In the genomic region with DNA sequence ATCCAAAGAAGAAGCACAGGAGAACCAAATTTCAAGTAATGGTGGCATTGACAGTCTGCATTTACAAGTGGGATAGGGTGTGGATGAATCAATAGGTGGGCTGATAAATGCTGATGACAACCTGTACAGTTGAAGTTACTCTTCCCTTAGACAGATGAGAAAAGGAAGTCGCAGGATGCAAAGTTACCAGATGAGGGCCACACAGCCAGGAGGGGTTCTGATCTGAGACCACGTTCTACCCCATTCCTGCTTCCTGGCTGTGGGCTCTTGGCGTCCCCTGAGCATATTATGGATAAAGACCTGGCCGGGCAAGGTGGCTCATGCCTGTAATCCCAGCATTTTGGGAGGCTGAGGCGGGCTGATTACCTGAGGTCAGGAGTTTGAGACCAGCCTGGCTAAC, we compare ENCODE assay signal across 13 cellular contexts.
DNase-seq lines count a peak whose midpoint lies in the region; ATAC-seq and TF ChIP-seq lines count a peak whose summit lies in the region.
"Had no signal": no experiment of that assay in that cellular context is flagged by ENCODE, and none has a peak within 500 bp of the region (broad histone marks: within the 10 kb centered on the region; RNA-seq: fewer than 3 reads in every experiment).

No MANE protein-coding gene starts in this region.

- no peak overlapping the region for H3K27ac ChIP-seq in GM23338 (ENCODE audit: low read depth)
- no peak overlapping the region for H3K27ac ChIP-seq in endodermal cell (ENCODE audit: low read depth, low read length)
- H3K27ac ChIP-seq in ovary, result no peak overlapping the region
- H3K27ac ChIP-seq: C4-2B had no signal

- 0 out of 2 replicates have a peak, but pooled peaks cover 3% of the 10 kb centered on the region for H3K36me3 ChIP-seq in GM23338 (ENCODE audit: insufficient read depth)
- H3K36me3 ChIP-seq in Loucy (ENCODE audit: insufficient read depth, low read length), result no peaks in the 10 kb centered on the region
- H3K36me3 ChIP-seq in endodermal cell (ENCODE audit: control insufficient read depth, insufficient read depth, low read length), result no peaks in the 10 kb centered on the region
- H3K36me3 ChIP-seq in ovary, result no peaks in the 10 kb centered on the region

- H3K36me3 Mint-ChIP-seq in GM23338 (ENCODE audit: low read depth) (peaks cover 23% of the 10 kb centered on the region), endodermal cell (ENCODE audit: low read depth) (peaks cover 2% of the 10 kb centered on the region)

- no peak overlapping the region for H3K9ac ChIP-seq in Loucy (ENCODE audit: low read depth, low read length, poor library complexity, severe bottlenecking)
- no peak overlapping the region for H3K9ac ChIP-seq in endodermal cell (ENCODE audit: extremely low read depth, low read length, poor library complexity, severe bottlenecking)

- TF ChIP-seq CTCF in GM23338 (conservative IDR thresholded peaks at IDR 0.05; ENCODE audit: low read depth in 2 of 2), result peak in 1 of 2 experiments; percentile 29; a peak in 1 of 4 replicates
- TF ChIP-seq CTCF in Loucy (conservative IDR thresholded peaks at IDR 0.05; ENCODE audit: low read length), result 0 out of 2 replicates have a peak, but pooled peaks have one; percentile 16
- peak; percentile 38 for TF ChIP-seq CTCF in endodermal cell (conservative IDR thresholded peaks at IDR 0.05)
- TF ChIP-seq CTCF in ovary (IDR thresholded peaks at IDR 0.05), result no peak

- no peak overlapping the region for H2AFZ ChIP-seq in GM23338
- H2AFZ ChIP-seq in Loucy (ENCODE audit: low read length), result no peak overlapping the region

- H3K27me3 ChIP-seq in GM23338 (ENCODE audit: insufficient read depth), result no peaks in the 10 kb centered on the region
- H3K27me3 ChIP-seq in Loucy (ENCODE audit: insufficient read depth, low read length, poor library complexity, severe bottlenecking), result no peaks in the 10 kb centered on the region
- no peaks in the 10 kb centered on the region for H3K27me3 ChIP-seq in endodermal cell (ENCODE audit: control insufficient read depth, insufficient read depth, low read length, poor library complexity, severe bottlenecking)
- H3K27me3 ChIP-seq in ovary, result no peaks in the 10 kb centered on the region

- H3F3A ChIP-seq in GM23338 (replicated peaks; ENCODE audit: low read depth) (no peaks in the 10 kb centered on the region), Loucy (ENCODE audit: low read depth) (no peaks in the 10 kb centered on the region)

- no peak for TF ChIP-seq POLR2A in ovary (IDR thresholded peaks at IDR 0.05)

- intact Hi-C loops in ovary (cut with DNase I), result no loop called here

- H3K4me2 ChIP-seq in GM23338 (no peak overlapping the region), Loucy (ENCODE audit: low read depth, low read length, poor library complexity, severe bottlenecking) (no peak overlapping the region)

- DNase-seq in GM23338 (ENCODE audit: low spot score), result peak; percentile 8
- no peak for DNase-seq in endodermal cell
- no peak for DNase-seq in ovary
- DNase-seq in NCI-H1417 (lab: John Stamatoyannopoulos, UW), result no peak
- no peak for DNase-seq in middle frontal gyrus (ENCODE audit: extremely low spot score, low spot score)
- DNase-seq: AML-193; CD4-positive, alpha-beta T cell; DMS153; DMS79; GDM1; HCEC 1CT had no signal

- H3K9me3 Mint-ChIP-seq in GM23338, result peaks cover 40% of the 10 kb centered on the region
- H3K9me3 Mint-ChIP-seq in endodermal cell, result peaks cover 29% of the 10 kb centered on the region

- H3K4me3 ChIP-seq in GM23338, result no peak overlapping the region
- no peak overlapping the region for H3K4me3 ChIP-seq in Loucy (ENCODE audit: low read length, poor library complexity, severe bottlenecking)
- no peak overlapping the region for H3K4me3 ChIP-seq in endodermal cell (ENCODE audit: low read length)
- H3K4me3 ChIP-seq in ovary, result no peak overlapping the region

- TF ChIP-seq EP300 in ovary (IDR thresholded peaks at IDR 0.05), result no peak

- H3K9me2 ChIP-seq in GM23338 (ENCODE audit: insufficient read depth) (no peaks in the 10 kb centered on the region; the same call in 1 of the 2 replicates), Loucy (replicated peaks; ENCODE audit: low read depth, low read length) (no peaks in the 10 kb centered on the region)

- H3K4me1 Mint-ChIP-seq in GM23338 (no peaks in the 10 kb centered on the region), endodermal cell (no peaks in the 10 kb centered on the region)

- H3K27me3 Mint-ChIP-seq in GM23338 (ENCODE audit: insufficient read depth, low read depth, poor library complexity) (peaks cover 4% of the 10 kb centered on the region), endodermal cell (ENCODE audit: insufficient read depth) (no peaks in the 10 kb centered on the region)
- H3K27me3 Mint-ChIP-seq: CD4-positive, alpha-beta T cell had no signal

- no peak overlapping the region for H3K27ac Mint-ChIP-seq in GM23338
- H3K27ac Mint-ChIP-seq in endodermal cell, result no peak overlapping the region
- H3K27ac Mint-ChIP-seq: CD4-positive, alpha-beta T cell had no signal

- no peaks in the 10 kb centered on the region for H3K79me2 ChIP-seq in GM23338 (replicated peaks; ENCODE audit: insufficient read depth)
- H3K79me2 ChIP-seq in Loucy (ENCODE audit: insufficient read depth, low read length), result no peaks in the 10 kb centered on the region

- ATAC-seq in GM23338, result no peak; the same call in 2 of the 3 replicates

- H3K4me1 ChIP-seq in GM23338 (ENCODE audit: insufficient read depth) (no peaks in the 10 kb centered on the region), Loucy (ENCODE audit: insufficient read depth, low read length, poor library complexity, severe bottlenecking) (no peaks in the 10 kb centered on the region), endodermal cell (ENCODE audit: control insufficient read depth, insufficient read depth, low read length) (no peaks in the 10 kb centered on the region), ovary (ENCODE audit: insufficient read depth) (no peaks in the 10 kb centered on the region)

- H3K9me3 ChIP-seq in Loucy (ENCODE audit: insufficient read depth, low read depth, low read length) (no peaks in the 10 kb centered on the region; the same call in 1 of the 2 replicates), endodermal cell (ENCODE audit: control insufficient read depth, low read length) (peaks cover 22% of the 10 kb centered on the region), ovary (peaks cover 0 to 7% of the 10 kb centered on the region in 2 donors)

- 92 to 100% methylated on average over 1 to 5 of the region's 5 CpGs for WGBS in endodermal cell (ENCODE audit: insufficient coverage in 1 of 2, insufficient read length in 1 of 2), 2 experiments
- 78 to 86% (median 80%) methylated on average over 5 of the region's 5 CpGs for WGBS in ovary, 3 donors

- H4K20me1 ChIP-seq in GM23338 (replicated peaks; ENCODE audit: insufficient read depth), result no peaks in the 10 kb centered on the region
- no peaks in the 10 kb centered on the region for H4K20me1 ChIP-seq in Loucy (ENCODE audit: insufficient read depth, low read length, poor library complexity, severe bottlenecking)

- H3K4me3 Mint-ChIP-seq in GM23338 (no peak overlapping the region), endodermal cell (no peak overlapping the region)
- H3K4me3 Mint-ChIP-seq: CD4-positive, alpha-beta T cell had no signal

TF ChIP-seq in GM23338, 12 proteins besides CTCF, POLR2A, EP300 and RAD21 (continues in another document):
- TF ChIP-seq NANOG (IDR thresholded peaks at IDR 0.05; ENCODE audit: borderline replicate concordance) (no peak), CREB1 (CRISPR knock-in tag; IDR thresholded peaks at IDR 0.05; ENCODE audit: low read depth) (no peak)

Comparison
In these comparisons a context has a peak if more than half of its experiments do, and no peak if none do; other contexts are left out.
1. CTCF ChIP-seq: peak in Loucy (single experiment) and endodermal cell (single experiment); none in ovary (0 of 3).